ENCODE assay signal across 14 cellular contexts in genomic region chr15:91953432-91953831, GRCh38.
DNase-seq lines count a peak whose midpoint lies in the region; ATAC-seq and TF ChIP-seq lines count a peak whose summit lies in the region.
"Had no signal": no experiment of that assay in that cellular context is flagged by ENCODE, and none has a peak within 500 bp of the region (broad histone marks: within the 10 kb centered on the region; RNA-seq: fewer than 3 reads in every experiment).

No MANE protein-coding gene starts in this region.

- no peaks in the 10 kb centered on the region for H3K36me3 Mint-ChIP-seq in effector memory CD8-positive, alpha-beta T cell (ENCODE audit: insufficient read depth)
- no peaks in the 10 kb centered on the region for H3K36me3 Mint-ChIP-seq in progenitor cell of endocrine pancreas (ENCODE audit: insufficient read depth)
- H3K36me3 Mint-ChIP-seq: CD4-positive, CD25-positive, alpha-beta regulatory T cell; IgD-negative memory B cell had no signal

- H3K27me3 ChIP-seq in DND-41 (ENCODE audit: insufficient read depth, low read length, poor library complexity) = no peaks in the 10 kb centered on the region
- no peaks in the 10 kb centered on the region for H3K27me3 ChIP-seq in MG63
- no peaks in the 10 kb centered on the region for H3K27me3 ChIP-seq in left lung
- H3K27me3 ChIP-seq: cardiac muscle cell, SJCRH30 had no signal

- no peak overlapping the region for H2AFZ ChIP-seq in DND-41 (ENCODE audit: low read depth, low read length)

- intact Hi-C loops in left lung (cut with DNase I) = no loop called here

- H3K36me3 ChIP-seq in DND-41 (ENCODE audit: insufficient read depth, low read length) = no peaks in the 10 kb centered on the region
- H3K36me3 ChIP-seq in MG63 = no peaks in the 10 kb centered on the region
- H3K36me3 ChIP-seq in left lung = no peaks in the 10 kb centered on the region
- H3K36me3 ChIP-seq: cardiac muscle cell, SJCRH30 had no signal

- no peak overlapping the region for H3K4me2 ChIP-seq in DND-41 (ENCODE audit: insufficient read depth, low read length)

- ATAC-seq in DND-41 (ENCODE audit: insufficient read depth, low read depth) (peak; percentile 40; the same call in 1 of the 3 replicates), HG03521 (IDR thresholded peaks at IDR 0.05; ENCODE audit: unreplicated experiment) (no peak), left lung (no peak)
- peak; percentile 10 for ATAC-seq in effector memory CD8-positive, alpha-beta T cell (replicated peaks)

- H3K27me3 Mint-ChIP-seq in effector memory CD8-positive, alpha-beta T cell = no peaks in the 10 kb centered on the region
- H3K27me3 Mint-ChIP-seq in progenitor cell of endocrine pancreas = no peaks in the 10 kb centered on the region
- H3K27me3 Mint-ChIP-seq: CD4-positive, CD25-positive, alpha-beta regulatory T cell; IgD-negative memory B cell had no signal

- DNase-seq in DND-41 (peak; percentile 13), MG63 (peak; percentile 38), progenitor cell of endocrine pancreas (ENCODE audit: low spot score, unreplicated experiment) (no peak), D341Med (ENCODE audit: low spot score) (no peak), left lung (no peak)
- DNase-seq in effector memory CD8-positive, alpha-beta T cell = no peak
- DNase-seq: activated CD8-positive, alpha-beta memory T cell treated with anti-CD3 and anti-CD28 coated beads for 24 hours; activated naive CD4-positive, alpha-beta T cell treated with Interleukin-2 at 50 U/mL for 16 hours; CD4-positive, CD25-positive, alpha-beta regulatory T cell; NCI-H526; SJCRH30 had no signal

- TF ChIP-seq CTCF in DND-41 (IDR thresholded peaks at IDR 0.05; ENCODE audit: borderline replicate concordance, extremely low read depth, low read length, poor library complexity, severe bottlenecking) (no peak), progenitor cell of endocrine pancreas (IDR thresholded peaks at IDR 0.05; ENCODE audit: unreplicated experiment) (no peak), left lung (IDR thresholded peaks at IDR 0.05) (no peak)

- no peak overlapping the region for H3K4me3 ChIP-seq in DND-41 (ENCODE audit: low read depth in 1 of 2, low read length in 2 of 2)
- H3K4me3 ChIP-seq in MG63 = no peak overlapping the region
- H3K4me3 ChIP-seq in left lung = no peak overlapping the region
- H3K4me3 ChIP-seq: cardiac muscle cell, SJCRH30 had no signal

- no peaks in the 10 kb centered on the region for H3K79me2 ChIP-seq in DND-41 (ENCODE audit: insufficient read depth, low read length)

- H3K9me3 ChIP-seq in DND-41 (ENCODE audit: insufficient read depth, low read length, severe bottlenecking) (no peaks in the 10 kb centered on the region), MG63 (no peaks in the 10 kb centered on the region), left lung (no peaks in the 10 kb centered on the region)
- H3K9me3 ChIP-seq: SJCRH30 had no signal

- H3K27ac ChIP-seq in DND-41 (ENCODE audit: low read length) = no peak overlapping the region
- H3K27ac ChIP-seq in left lung = no peak overlapping the region
- H3K27ac ChIP-seq: cardiac muscle cell, SJCRH30 had no signal

- no peaks in the 10 kb centered on the region for H4K20me1 ChIP-seq in DND-41 (ENCODE audit: insufficient read depth, low read length)

- H3K4me1 Mint-ChIP-seq in effector memory CD8-positive, alpha-beta T cell (ENCODE audit: low read depth in 2 of 2) = peaks cover 55 to 87% of the 10 kb centered on the region in 2 donors
- H3K4me1 Mint-ChIP-seq in progenitor cell of endocrine pancreas (ENCODE audit: low read depth) = peaks cover 23% of the 10 kb centered on the region

- peak overlapping the region; percentile 68 to 87 for H3K27ac Mint-ChIP-seq in effector memory CD8-positive, alpha-beta T cell
- no peak overlapping the region for H3K27ac Mint-ChIP-seq in progenitor cell of endocrine pancreas
- H3K27ac Mint-ChIP-seq: IgD-negative memory B cell had no signal

- no peak overlapping the region for H3K9ac ChIP-seq in DND-41 (ENCODE audit: low read depth, low read length)

- H3K4me1 ChIP-seq in DND-41 (ENCODE audit: insufficient read depth, low read length) (no peaks in the 10 kb centered on the region), left lung (peaks cover 10 to 62% of the 10 kb centered on the region in 2 donors)
- H3K4me1 ChIP-seq: SJCRH30 had no signal

- H3K4me3 Mint-ChIP-seq in effector memory CD8-positive, alpha-beta T cell = peak overlapping the region; percentile 37 to 46
- H3K4me3 Mint-ChIP-seq in progenitor cell of endocrine pancreas (ENCODE audit: low read depth) = peak overlapping the region; percentile 18
- H3K4me3 Mint-ChIP-seq: IgD-negative memory B cell had no signal

- no peaks in the 10 kb centered on the region for H3K9me3 Mint-ChIP-seq in effector memory CD8-positive, alpha-beta T cell
- no peaks in the 10 kb centered on the region for H3K9me3 Mint-ChIP-seq in progenitor cell of endocrine pancreas (ENCODE audit: low read depth)
- H3K9me3 Mint-ChIP-seq: CD4-positive, CD25-positive, alpha-beta regulatory T cell; IgD-negative memory B cell had no signal

Comparison
In these comparisons a context has a peak if more than half of its experiments do, and no peak if none do; other contexts are left out.
1. ATAC-seq: peak in DND-41 (single experiment) and effector memory CD8-positive, alpha-beta T cell (single experiment); none in HG03521 (single experiment) and left lung (single experiment).
2. DNase-seq: peak in DND-41 (single experiment) and MG63 (single experiment); none in effector memory CD8-positive, alpha-beta T cell (0 of 3), progenitor cell of endocrine pancreas (single experiment), D341Med (single experiment) and left lung (0 of 2).